ENCODE assay signal across 2 cellular contexts in genomic region chr16:14077918-14078317, GRCh38.
TF ChIP-seq lines count a peak whose summit lies in the region.

No MANE protein-coding gene starts in this region.

TF ChIP-seq in GM23338, 12 proteins besides CTCF, POLR2A, EP300 and RAD21 (continued from another document):
- TF ChIP-seq, protein P1, sequence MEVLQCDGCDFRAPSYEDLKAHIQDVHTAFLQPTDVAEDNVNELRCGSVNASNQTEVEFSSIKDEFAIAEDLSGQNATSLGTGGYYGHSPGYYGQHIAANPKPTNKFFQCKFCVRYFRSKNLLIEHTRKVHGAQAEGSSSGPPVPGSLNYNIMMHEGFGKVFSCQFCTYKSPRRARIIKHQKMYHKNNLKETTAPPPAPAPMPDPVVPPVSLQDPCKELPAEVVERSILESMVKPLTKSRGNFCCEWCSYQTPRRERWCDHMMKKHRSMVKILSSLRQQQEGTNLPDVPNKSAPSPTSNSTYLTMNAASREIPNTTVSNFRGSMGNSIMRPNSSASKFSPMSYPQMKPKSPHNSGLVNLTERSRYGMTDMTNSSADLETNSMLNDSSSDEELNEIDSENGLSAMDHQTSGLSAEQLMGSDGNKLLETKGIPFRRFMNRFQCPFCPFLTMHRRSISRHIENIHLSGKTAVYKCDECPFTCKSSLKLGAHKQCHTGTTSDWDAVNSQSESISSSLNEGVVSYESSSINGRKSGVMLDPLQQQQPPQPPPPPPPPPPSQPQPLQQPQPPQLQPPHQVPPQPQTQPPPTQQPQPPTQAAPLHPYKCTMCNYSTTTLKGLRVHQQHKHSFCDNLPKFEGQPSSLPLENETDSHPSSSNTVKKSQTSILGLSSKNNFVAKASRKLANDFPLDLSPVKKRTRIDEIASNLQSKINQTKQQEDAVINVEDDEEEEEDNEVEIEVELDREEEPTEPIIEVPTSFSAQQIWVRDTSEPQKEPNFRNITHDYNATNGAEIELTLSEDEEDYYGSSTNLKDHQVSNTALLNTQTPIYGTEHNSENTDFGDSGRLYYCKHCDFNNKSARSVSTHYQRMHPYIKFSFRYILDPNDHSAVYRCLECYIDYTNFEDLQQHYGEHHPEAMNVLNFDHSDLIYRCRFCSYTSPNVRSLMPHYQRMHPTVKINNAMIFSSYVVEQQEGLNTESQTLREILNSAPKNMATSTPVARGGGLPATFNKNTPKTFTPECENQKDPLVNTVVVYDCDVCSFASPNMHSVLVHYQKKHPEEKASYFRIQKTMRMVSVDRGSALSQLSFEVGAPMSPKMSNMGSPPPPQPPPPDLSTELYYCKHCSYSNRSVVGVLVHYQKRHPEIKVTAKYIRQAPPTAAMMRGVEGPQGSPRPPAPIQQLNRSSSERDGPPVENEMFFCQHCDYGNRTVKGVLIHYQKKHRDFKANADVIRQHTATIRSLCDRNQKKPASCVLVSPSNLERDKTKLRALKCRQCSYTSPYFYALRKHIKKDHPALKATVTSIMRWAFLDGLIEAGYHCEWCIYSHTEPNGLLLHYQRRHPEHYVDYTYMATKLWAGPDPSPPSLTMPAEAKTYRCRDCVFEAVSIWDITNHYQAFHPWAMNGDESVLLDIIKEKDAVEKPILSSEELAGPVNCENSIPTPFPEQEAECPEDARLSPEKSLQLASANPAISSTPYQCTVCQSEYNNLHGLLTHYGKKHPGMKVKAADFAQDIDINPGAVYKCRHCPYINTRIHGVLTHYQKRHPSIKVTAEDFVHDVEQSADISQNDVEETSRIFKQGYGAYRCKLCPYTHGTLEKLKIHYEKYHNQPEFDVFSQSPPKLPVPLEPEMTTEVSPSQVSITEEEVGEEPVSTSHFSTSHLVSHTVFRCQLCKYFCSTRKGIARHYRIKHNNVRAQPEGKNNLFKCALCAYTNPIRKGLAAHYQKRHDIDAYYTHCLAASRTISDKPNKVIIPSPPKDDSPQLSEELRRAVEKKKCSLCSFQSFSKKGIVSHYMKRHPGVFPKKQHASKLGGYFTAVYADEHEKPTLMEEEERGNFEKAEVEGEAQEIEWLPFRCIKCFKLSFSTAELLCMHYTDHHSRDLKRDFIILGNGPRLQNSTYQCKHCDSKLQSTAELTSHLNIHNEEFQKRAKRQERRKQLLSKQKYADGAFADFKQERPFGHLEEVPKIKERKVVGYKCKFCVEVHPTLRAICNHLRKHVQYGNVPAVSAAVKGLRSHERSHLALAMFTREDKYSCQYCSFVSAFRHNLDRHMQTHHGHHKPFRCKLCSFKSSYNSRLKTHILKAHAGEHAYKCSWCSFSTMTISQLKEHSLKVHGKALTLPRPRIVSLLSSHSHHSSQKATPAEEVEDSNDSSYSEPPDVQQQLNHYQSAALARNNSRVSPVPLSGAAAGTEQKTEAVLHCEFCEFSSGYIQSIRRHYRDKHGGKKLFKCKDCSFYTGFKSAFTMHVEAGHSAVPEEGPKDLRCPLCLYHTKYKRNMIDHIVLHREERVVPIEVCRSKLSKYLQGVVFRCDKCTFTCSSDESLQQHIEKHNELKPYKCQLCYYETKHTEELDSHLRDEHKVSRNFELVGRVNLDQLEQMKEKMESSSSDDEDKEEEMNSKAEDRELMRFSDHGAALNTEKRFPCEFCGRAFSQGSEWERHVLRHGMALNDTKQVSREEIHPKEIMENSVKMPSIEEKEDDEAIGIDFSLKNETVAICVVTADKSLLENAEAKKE (CRISPR knock-in tag; IDR thresholded peaks at IDR 0.05), result no peak
- TF ChIP-seq, protein P2, sequence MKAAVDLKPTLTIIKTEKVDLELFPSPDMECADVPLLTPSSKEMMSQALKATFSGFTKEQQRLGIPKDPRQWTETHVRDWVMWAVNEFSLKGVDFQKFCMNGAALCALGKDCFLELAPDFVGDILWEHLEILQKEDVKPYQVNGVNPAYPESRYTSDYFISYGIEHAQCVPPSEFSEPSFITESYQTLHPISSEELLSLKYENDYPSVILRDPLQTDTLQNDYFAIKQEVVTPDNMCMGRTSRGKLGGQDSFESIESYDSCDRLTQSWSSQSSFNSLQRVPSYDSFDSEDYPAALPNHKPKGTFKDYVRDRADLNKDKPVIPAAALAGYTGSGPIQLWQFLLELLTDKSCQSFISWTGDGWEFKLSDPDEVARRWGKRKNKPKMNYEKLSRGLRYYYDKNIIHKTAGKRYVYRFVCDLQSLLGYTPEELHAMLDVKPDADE (IDR thresholded peaks at IDR 0.05), result no peak
- TF ChIP-seq ZNF331 (CRISPR knock-in tag; IDR thresholded peaks at IDR 0.05; ENCODE audit: low read depth), result no peak
- TF ChIP-seq EZH2phosphoT487 (IDR thresholded peaks at IDR 0.05; ENCODE audit: unreplicated experiment), result no peak
- no peak for TF ChIP-seq ZNF114 (CRISPR knock-in tag; IDR thresholded peaks at IDR 0.05)
- TF ChIP-seq STAT1 (IDR thresholded peaks at IDR 0.05; ENCODE audit: unreplicated experiment), result no peak
- TF ChIP-seq NANOG (IDR thresholded peaks at IDR 0.05; ENCODE audit: borderline replicate concordance), result no peak
- no peak for TF ChIP-seq CREB1 (CRISPR knock-in tag; IDR thresholded peaks at IDR 0.05; ENCODE audit: low read depth)
- no peak for TF ChIP-seq EZH2 (IDR thresholded peaks at IDR 0.05; ENCODE audit: low read depth, unreplicated experiment)
TF ChIP-seq in GM23338: peak in this region for 0.

TF ChIP-seq in WTC11, 78 proteins besides CTCF, POLR2A, EP300 and RAD21 (continued from another document):
- TF ChIP-seq ARID4B (CRISPR knock-in tag; IDR thresholded peaks at IDR 0.05; ENCODE audit: borderline replicate concordance) (no peak), CREB1 (CRISPR knock-in tag; IDR thresholded peaks at IDR 0.05) (no peak), TEAD1 (CRISPR knock-in tag; IDR thresholded peaks at IDR 0.05) (no peak), JAZF1 (CRISPR knock-in tag; IDR thresholded peaks at IDR 0.05) (no peak), RORB (CRISPR knock-in tag; IDR thresholded peaks at IDR 0.05) (no peak)
- TF ChIP-seq, protein P3, sequence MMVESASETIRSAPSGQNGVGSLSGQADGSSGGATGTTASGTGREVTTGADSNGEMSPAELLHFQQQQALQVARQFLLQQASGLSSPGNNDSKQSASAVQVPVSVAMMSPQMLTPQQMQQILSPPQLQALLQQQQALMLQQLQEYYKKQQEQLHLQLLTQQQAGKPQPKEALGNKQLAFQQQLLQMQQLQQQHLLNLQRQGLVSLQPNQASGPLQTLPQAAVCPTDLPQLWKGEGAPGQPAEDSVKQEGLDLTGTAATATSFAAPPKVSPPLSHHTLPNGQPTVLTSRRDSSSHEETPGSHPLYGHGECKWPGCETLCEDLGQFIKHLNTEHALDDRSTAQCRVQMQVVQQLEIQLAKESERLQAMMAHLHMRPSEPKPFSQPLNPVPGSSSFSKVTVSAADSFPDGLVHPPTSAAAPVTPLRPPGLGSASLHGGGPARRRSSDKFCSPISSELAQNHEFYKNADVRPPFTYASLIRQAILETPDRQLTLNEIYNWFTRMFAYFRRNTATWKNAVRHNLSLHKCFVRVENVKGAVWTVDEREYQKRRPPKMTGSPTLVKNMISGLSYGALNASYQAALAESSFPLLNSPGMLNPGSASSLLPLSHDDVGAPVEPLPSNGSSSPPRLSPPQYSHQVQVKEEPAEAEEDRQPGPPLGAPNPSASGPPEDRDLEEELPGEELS (CRISPR knock-in tag; IDR thresholded peaks at IDR 0.05), result no peak
- TF ChIP-seq, protein P4, sequence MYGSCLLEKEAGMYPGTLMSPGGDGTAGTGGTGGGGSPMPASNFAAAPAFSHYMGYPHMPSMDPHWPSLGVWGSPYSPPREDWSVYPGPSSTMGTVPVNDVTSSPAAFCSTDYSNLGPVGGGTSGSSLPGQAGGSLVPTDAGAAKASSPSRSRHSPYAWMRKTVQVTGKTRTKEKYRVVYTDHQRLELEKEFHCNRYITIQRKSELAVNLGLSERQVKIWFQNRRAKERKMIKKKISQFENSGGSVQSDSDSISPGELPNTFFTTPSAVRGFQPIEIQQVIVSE (CRISPR knock-in tag; IDR thresholded peaks at IDR 0.05; ENCODE audit: borderline replicate concordance), result no peak
